21 cellular contexts compared by ENCODE assay signal in genomic region chr1:15445390-15446122, GRCh38. TPM values are rescaled to one million over a fixed set of nuclear protein-coding genes. Genes with fewer than 3 reads are reported as not detected.
"Had no signal": no experiment of that assay in that cellular context is flagged by ENCODE, and none has a peak within 500 bp of the region (broad histone marks: within the 10 kb centered on the region; RNA-seq: fewer than 3 reads in every experiment).

No MANE protein-coding gene starts in this region.

- H3K4me1 ChIP-seq: ascending aorta, breast epithelium, esophagus squamous epithelium, lower lobe of right lung, suprapubic skin, transverse colon, uterus had no signal

- H3K27ac ChIP-seq: ascending aorta, breast epithelium, esophagus squamous epithelium, hepatocyte, lower lobe of right lung, suprapubic skin, transverse colon, uterus had no signal

- H3K36me3 ChIP-seq: ascending aorta, breast epithelium, esophagus squamous epithelium, lower lobe of right lung, suprapubic skin, transverse colon, uterus had no signal

- FAIRE-seq: endothelial cell of umbilical vein, islet of Langerhans had no signal

- H2AFZ ChIP-seq: hepatocyte had no signal

- H3K9me3 ChIP-seq: ascending aorta, breast epithelium, esophagus squamous epithelium, lower lobe of right lung, suprapubic skin, transverse colon had no signal

- H3K4me3 ChIP-seq: ascending aorta, breast epithelium, esophagus squamous epithelium, hepatocyte, lower lobe of right lung, suprapubic skin, transverse colon, uterus had no signal

- DNase-seq: activated CD4-positive, alpha-beta T cell treated with anti-CD3 and anti-CD28 coated beads, Interleukin-2, amount 10 ng/mL, durations not matched to agents 24 days and 14 days; activated CD4-positive, CD25-positive, alpha-beta regulatory T cell; activated CD8-positive, alpha-beta T cell treated with anti-CD3 and anti-CD28 coated beads for 36 hours; activated naive CD4-positive, alpha-beta T cell treated with anti-CD3 and anti-CD28 coated beads for 36 hours; activated T-cell treated with anti-CD3 and anti-CD28 coated beads, Interleukin-2, amount 50 U/mL, for 24 hours; effector CD8-positive, alpha-beta T cell; esophagus squamous epithelium; lower lobe of right lung; nephron progenitor cell; occipital lobe; stimulated activated CD4-positive, alpha-beta T cell treated with anti-CD3 and anti-CD28 coated beads, Interleukin-12 subunit alpha, Interleukin-12 subunit beta, amount 100 ng/mL, for 4 hours; stimulated activated naive CD8-positive, alpha-beta T cell treated with anti-CD3 and anti-CD28 coated beads, Interleukin-15, amount 100 ng/mL, for 72 hours; transverse colon; uterus had no signal

- H3K79me2 ChIP-seq: hepatocyte had no signal

- H3K27me3 ChIP-seq: breast epithelium, hepatocyte, uterus had no signal

- H3K4me2 ChIP-seq: hepatocyte had no signal

- ATAC-seq: activated CD8-positive, alpha-beta T cell treated with anti-CD3 and anti-CD28 coated beads for 36 hours; lower lobe of right lung; stimulated activated naive CD8-positive, alpha-beta T cell treated with anti-CD3 and anti-CD28 coated beads, Interleukin-15, amount 100 ng/mL, for 72 hours had no signal

RNA-seq across cellular contexts. Expression of gene CTRC, which starts 7.3 kb away (rescaled TPM):
- total RNA-seq: activated CD4-positive, alpha-beta T cell treated with anti-CD3 and anti-CD28 coated beads, Interleukin-2, amount 10 ng/mL, durations not matched to agents 24 days and 14 days; activated CD8-positive, alpha-beta T cell treated with anti-CD3 and anti-CD28 coated beads for 36 hours; activated naive CD4-positive, alpha-beta T cell treated with anti-CD3 and anti-CD28 coated beads for 36 hours; ascending aorta; endothelial cell of umbilical vein; esophagus squamous epithelium; hepatocyte; lower lobe of right lung; occipital lobe had no signal

RNA-seq across cellular contexts. Expression of gene CELA2A, which starts 11.0 kb away (rescaled TPM):
- total RNA-seq: activated CD4-positive, alpha-beta T cell treated with anti-CD3 and anti-CD28 coated beads, Interleukin-2, amount 10 ng/mL, durations not matched to agents 24 days and 14 days; activated CD8-positive, alpha-beta T cell treated with anti-CD3 and anti-CD28 coated beads for 36 hours; activated naive CD4-positive, alpha-beta T cell treated with anti-CD3 and anti-CD28 coated beads for 36 hours; ascending aorta; breast epithelium; endothelial cell of umbilical vein; esophagus squamous epithelium; lower lobe of right lung; occipital lobe; progenitor cell of endocrine pancreas; suprapubic skin; transverse colon; uterus had no signal
- polyA plus RNA-seq: endothelial cell of umbilical vein had no signal

RNA-seq across cellular contexts. Expression of gene CELA2B, which starts 30.3 kb away (rescaled TPM):
- total RNA-seq: activated CD4-positive, alpha-beta T cell treated with anti-CD3 and anti-CD28 coated beads, Interleukin-2, amount 10 ng/mL, durations not matched to agents 24 days and 14 days; activated CD8-positive, alpha-beta T cell treated with anti-CD3 and anti-CD28 coated beads for 36 hours; activated naive CD4-positive, alpha-beta T cell treated with anti-CD3 and anti-CD28 coated beads for 36 hours; ascending aorta; breast epithelium; endothelial cell of umbilical vein; esophagus squamous epithelium; lower lobe of right lung; occipital lobe; progenitor cell of endocrine pancreas; suprapubic skin; transverse colon; uterus had no signal
- polyA plus RNA-seq: endothelial cell of umbilical vein had no signal
